Comparison of ENCODE assay signal across 14 cellular contexts in the genomic region with DNA sequence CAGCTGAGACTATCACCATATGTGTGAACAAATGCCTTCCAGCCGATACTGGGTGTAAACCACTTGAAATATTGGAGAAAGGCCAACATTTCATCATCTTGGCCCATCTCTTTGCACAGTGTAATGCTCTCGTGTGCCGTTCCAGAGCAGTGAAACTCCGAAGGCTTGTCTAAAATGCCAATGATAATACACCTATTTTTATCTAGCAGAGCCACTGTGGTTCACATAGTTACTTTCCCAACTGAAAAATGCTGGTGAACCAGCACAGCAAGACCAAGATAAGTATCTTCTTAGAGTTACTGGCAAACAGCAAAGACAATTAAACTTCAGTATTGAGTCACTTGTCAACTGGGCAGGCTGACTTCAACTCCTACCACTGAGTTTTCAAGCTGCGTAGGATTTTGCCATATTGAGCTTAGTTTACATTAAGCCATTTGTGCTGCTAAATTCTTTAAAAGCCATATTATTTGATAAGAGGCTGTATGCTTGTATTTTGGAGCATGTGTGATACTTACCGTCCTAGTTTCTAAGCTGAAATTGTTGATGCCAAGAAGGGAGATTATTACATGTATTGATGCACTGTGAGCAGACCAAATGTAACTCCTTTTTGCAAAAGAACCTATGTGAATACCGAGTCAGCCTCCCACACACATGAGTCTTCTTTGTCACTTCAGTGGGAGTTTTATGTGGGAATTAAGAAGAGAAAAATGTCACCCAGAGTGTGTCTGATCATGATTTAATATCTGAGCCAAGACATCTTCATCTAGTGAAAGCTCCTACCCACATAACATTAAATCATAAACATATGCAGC.
A peak's percentile ranks its signal among the peaks of the same experiment; 100 is the strongest.
DNase-seq lines count a peak whose midpoint lies in the region; ATAC-seq and TF ChIP-seq lines count a peak whose summit lies in the region.
"Had no signal": no experiment of that assay in that cellular context is flagged by ENCODE, and none has a peak within 500 bp of the region (broad histone marks: within the 10 kb centered on the region; RNA-seq: fewer than 3 reads in every experiment).

No MANE protein-coding gene starts in this region.

- H2AFZ ChIP-seq in neuronal stem cell (ENCODE audit: low read length), result no peak overlapping the region
- H2AFZ ChIP-seq: parathyroid adenoma had no signal

- TF ChIP-seq CTCF in AG10803 (conservative IDR thresholded peaks at IDR 0.05; ENCODE audit: low read length) (no peak), cardiac fibroblast (IDR thresholded peaks at IDR 0.05; ENCODE audit: low read depth, low read length) (no peak), left lung (IDR thresholded peaks at IDR 0.05) (no peak)

- no peak overlapping the region for H3K14ac ChIP-seq in neuronal stem cell (ENCODE audit: low read length)

- H3K9me3 ChIP-seq in left lung, result peaks cover 0 to 3% of the 10 kb centered on the region in 2 donors
- H3K9me3 ChIP-seq in neuronal stem cell (replicated peaks in 1 of 2; ENCODE audit: control insufficient read depth in 2 of 2, insufficient read depth in 1 of 2, low read depth in 1 of 2, low read length in 2 of 2), result no peaks in the 10 kb centered on the region
- H3K9me3 ChIP-seq: upper lobe of left lung had no signal

- H3K23ac ChIP-seq in neuronal stem cell (ENCODE audit: low read depth, low read length, poor library complexity), result no peak overlapping the region

- H4K8ac ChIP-seq in neuronal stem cell (ENCODE audit: low read depth, low read length), result no peak overlapping the region

- intact Hi-C loops in left lung (cut with DNase I), result no loop called here

- H3K4me1 ChIP-seq in left lung (no peaks in the 10 kb centered on the region), neuronal stem cell (ENCODE audit: control insufficient read depth in 2 of 2, insufficient read depth in 1 of 2, low read depth in 1 of 2, low read length in 2 of 2) (no peaks in the 10 kb centered on the region)
- H3K4me1 ChIP-seq: parathyroid adenoma, upper lobe of left lung had no signal

- H3K4me3 ChIP-seq in AG10803 (ENCODE audit: low read length), result no peak overlapping the region
- H3K4me3 ChIP-seq in cardiac fibroblast (replicated peaks in 1 of 2; ENCODE audit: low read depth in 2 of 2, low read length in 2 of 2), result no peak overlapping the region
- no peak overlapping the region for H3K4me3 ChIP-seq in left lung
- H3K4me3 ChIP-seq in neuronal stem cell (ENCODE audit: low read length in 2 of 2), result no peak overlapping the region
- H3K4me3 ChIP-seq: upper lobe of left lung had no signal

- no peaks in the 10 kb centered on the region for H3K79me1 ChIP-seq in neuronal stem cell (ENCODE audit: low read depth, low read length)

- H2BK120ac ChIP-seq in neuronal stem cell (ENCODE audit: low read depth, low read length), result no peak overlapping the region

- no peaks in the 10 kb centered on the region for H3K27me3 ChIP-seq in left lung
- no peaks in the 10 kb centered on the region for H3K27me3 ChIP-seq in neuronal stem cell (ENCODE audit: control insufficient read depth in 3 of 3, insufficient read depth in 3 of 3, low read depth in 1 of 3, low read length in 3 of 3)
- H3K27me3 ChIP-seq: upper lobe of left lung had no signal

- H3K4me2 ChIP-seq in neuronal stem cell (ENCODE audit: insufficient read depth, low read length, poor library complexity, severe bottlenecking), result no peak overlapping the region

- ATAC-seq in left lung, result peak; percentile 24
- ATAC-seq in GM21576 (IDR thresholded peaks at IDR 0.05; ENCODE audit: unreplicated experiment), result no peak
- ATAC-seq: activated naive CD8-positive, alpha-beta T cell treated with anti-CD3 and anti-CD28 coated beads, Interleukin-2, amount 50 U/mL, for 24 hours had no signal

- no peak overlapping the region for H2AK5ac ChIP-seq in neuronal stem cell (ENCODE audit: low read depth, low read length)

- no peaks in the 10 kb centered on the region for H3K36me3 ChIP-seq in left lung
- no peaks in the 10 kb centered on the region for H3K36me3 ChIP-seq in neuronal stem cell (replicated peaks in 1 of 2; ENCODE audit: control insufficient read depth in 2 of 2, insufficient read depth in 2 of 2, low read length in 2 of 2)
- H3K36me3 ChIP-seq: upper lobe of left lung had no signal

- no peak overlapping the region for H4K91ac ChIP-seq in neuronal stem cell (ENCODE audit: low read depth, low read length, poor library complexity)

- H3K27ac ChIP-seq in left lung (no peak overlapping the region), neuronal stem cell (replicated peaks; ENCODE audit: low read length) (no peak overlapping the region)
- H3K27ac ChIP-seq: parathyroid adenoma, upper lobe of left lung had no signal

- H3K9ac ChIP-seq in neuronal stem cell (ENCODE audit: low read depth, low read length, poor library complexity), result no peak overlapping the region
- H3K9ac ChIP-seq: parathyroid adenoma had no signal

- no peak overlapping the region for H3K4ac ChIP-seq in neuronal stem cell (ENCODE audit: low read length)

- no peak overlapping the region for H2BK15ac ChIP-seq in neuronal stem cell (ENCODE audit: low read length)

- DNase-seq in AG10803 (ENCODE audit: low read depth) (peak; percentile 93), HUDEP-2 (lab: John Stamatoyannopoulos, UW; ENCODE audit: unreplicated experiment in 76 of 76) (peak in 43 of 76 experiments; percentile 0 to 90 (median 38)), cardiac fibroblast (ENCODE audit: low read depth in 2 of 2) (peak; percentile 52 to 72), left lung (no peak), neuronal stem cell (ENCODE audit: low spot score) (no peak), HK-2 (ENCODE audit: unreplicated experiment) (no peak)
- no peak for DNase-seq in effector CD4-positive, alpha-beta T cell
- DNase-seq: activated CD4-positive, alpha-beta T cell treated with anti-CD3 and anti-CD28 coated beads, Interleukin-2, amount 50 U/mL, for 48 hours; activated naive CD8-positive, alpha-beta T cell treated with anti-CD3 and anti-CD28 coated beads, Interleukin-2, amount 50 U/mL, for 24 hours; CD4-positive, alpha-beta T cell; NCI-H187; upper lobe of left lung had no signal

- no peak overlapping the region for H2BK12ac ChIP-seq in neuronal stem cell (ENCODE audit: low read length)

- WGBS in neuronal stem cell (ENCODE audit: extremely low coverage in 2 of 2, insufficient read length in 2 of 2, insufficient replicate concordance in 1 of 2), 2 donors, result no CpG with 5 or more reads among the region's 7 CpGs

- H2BK5ac ChIP-seq in neuronal stem cell (ENCODE audit: low read length), result no peak overlapping the region

- H3K18ac ChIP-seq in neuronal stem cell (ENCODE audit: low read length), result no peak overlapping the region

Comparison
In these comparisons a context has a peak if more than half of its experiments do, and no peak if none do; other contexts are left out.
1. DNase-seq: peak in AG10803 (single experiment), HUDEP-2 (43 of 76) and cardiac fibroblast (2 of 2); none in left lung (0 of 2), neuronal stem cell (single experiment), effector CD4-positive, alpha-beta T cell (single experiment) and HK-2 (single experiment).